In the genomic region with DNA sequence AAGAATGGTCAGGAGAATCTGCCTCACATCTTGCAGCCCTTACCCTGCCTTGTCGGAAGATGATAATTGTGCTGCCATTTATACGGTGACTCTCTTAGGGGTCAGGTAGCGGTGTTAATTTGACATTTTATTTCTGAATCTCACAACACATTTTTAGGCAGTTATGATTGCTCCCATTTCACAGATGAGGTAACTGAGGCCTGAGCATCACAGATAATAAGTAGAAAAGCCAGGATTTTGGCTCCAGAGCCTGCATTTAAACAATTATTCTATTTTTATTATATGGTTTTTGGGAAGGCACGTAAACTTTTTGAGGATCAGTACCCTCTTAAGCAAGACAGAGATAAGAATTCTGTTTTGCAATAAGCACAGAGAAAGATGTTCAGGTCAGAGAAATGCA, we compare ENCODE assay signal across 33 cellular contexts.
"Had no signal": no experiment of that assay in that cellular context is flagged by ENCODE, and none has a peak within 500 bp of the region (broad histone marks: within the 10 kb centered on the region; RNA-seq: fewer than 3 reads in every experiment).

No MANE protein-coding gene starts in this region.

- H3K4me1 ChIP-seq: adrenal gland, ascending aorta, body of pancreas, breast epithelium had no signal

- H3K36me3 ChIP-seq: adrenal gland, ascending aorta, brain microvascular endothelial cell, breast epithelium, cardiac muscle cell had no signal

- H3K27me3 ChIP-seq: adrenal gland, ascending aorta, body of pancreas, brain microvascular endothelial cell, breast epithelium, cardiac muscle cell had no signal

- DNase-seq: activated effector memory CD4-positive, alpha-beta T cell treated with anti-CD3 and anti-CD28 coated beads, Interleukin-2, amount 50 U/mL, for 16 hours; activated effector memory CD4-positive, alpha-beta T cell treated with Interleukin-2 at 50 U/mL for 16 hours; activated gamma-delta T cell; activated gamma-delta T cell treated with Interleukin-2 at 50 U/mL for 16 hours; activated naive CD4-positive, alpha-beta T cell; activated naive CD4-positive, alpha-beta T cell treated with anti-CD3 and anti-CD28 coated beads for 36 hours; activated naive CD4-positive, alpha-beta T cell treated with anti-CD3 and anti-CD28 coated beads, Interleukin-2, amount 10 ng/mL, durations not matched to agents 7 days and 5 days; activated naive CD4-positive, alpha-beta T cell treated with anti-CD3 and anti-CD28 coated beads, Interleukin-2, amount 50 U/mL, for 16 hours; activated naive CD4-positive, alpha-beta T cell treated with Interleukin-2 at 50 U/mL for 16 hours; activated naive CD8-positive, alpha-beta T cell treated with anti-CD3 and anti-CD28 coated beads for 36 hours; activated naive CD8-positive, alpha-beta T cell treated with anti-CD3 and anti-CD28 coated beads, Interleukin-2, amount 10 ng/mL, durations not matched to agents 7 days and 5 days; activated naive CD8-positive, alpha-beta T cell treated with anti-CD3 and anti-CD28 coated beads, Interleukin-2, amount 50 U/mL, for 24 hours; activated T-cell treated with anti-CD3 and anti-CD28 coated beads, Interleukin-2, amount 50 U/mL, for 24 hours; activated T-cell treated with anti-CD3 and anti-CD28 coated beads, Interleukin-2, amount 50 U/mL, for 4 hours; activated T-cell treated with anti-CD3 and anti-CD28 coated beads, Interleukin-2, amount 50 U/mL, for 48 hours; activated T-cell treated with anti-CD3 and anti-CD28 coated beads, Interleukin-2, amount 50 U/mL, for 72 hours; adrenal gland; amniotic stem cell; amygdala; anterior cingulate cortex; aorta; body of pancreas; brain microvascular endothelial cell; caudate nucleus; central memory CD4-positive, alpha-beta T cell; cerebellar nuclear complex had no signal

- FAIRE-seq: astrocyte, bronchial epithelial cell had no signal

- ATAC-seq: activated naive CD4-positive, alpha-beta T cell treated with anti-CD3 and anti-CD28 coated beads, Interleukin-2, amount 50 U/mL, for 72 hours; activated naive CD8-positive, alpha-beta T cell treated with anti-CD3 and anti-CD28 coated beads, Interleukin-2, amount 50 U/mL, for 24 hours; activated T-cell treated with anti-CD3 and anti-CD28 coated beads, Interleukin-2, amount 50 U/mL, for 4 hours; activated T-cell treated with anti-CD3 and anti-CD28 coated beads, Interleukin-2, amount 50 U/mL, for 72 hours; activated T-helper 17 cell treated with anti-CD3 and anti-CD28 coated beads, Interleukin-2, amount 50 U/mL, for 72 hours; body of pancreas had no signal

- H3K9me3 ChIP-seq: adrenal gland, ascending aorta, body of pancreas, breast epithelium had no signal

- H3K4me3 ChIP-seq: adrenal gland, ascending aorta, body of pancreas, breast epithelium, cardiac muscle cell had no signal

- H3K27ac ChIP-seq: adrenal gland, ascending aorta, body of pancreas, brain microvascular endothelial cell, breast epithelium, cardiac muscle cell had no signal
